ENCODE assay signal across 8 cellular contexts in the genomic region with DNA sequence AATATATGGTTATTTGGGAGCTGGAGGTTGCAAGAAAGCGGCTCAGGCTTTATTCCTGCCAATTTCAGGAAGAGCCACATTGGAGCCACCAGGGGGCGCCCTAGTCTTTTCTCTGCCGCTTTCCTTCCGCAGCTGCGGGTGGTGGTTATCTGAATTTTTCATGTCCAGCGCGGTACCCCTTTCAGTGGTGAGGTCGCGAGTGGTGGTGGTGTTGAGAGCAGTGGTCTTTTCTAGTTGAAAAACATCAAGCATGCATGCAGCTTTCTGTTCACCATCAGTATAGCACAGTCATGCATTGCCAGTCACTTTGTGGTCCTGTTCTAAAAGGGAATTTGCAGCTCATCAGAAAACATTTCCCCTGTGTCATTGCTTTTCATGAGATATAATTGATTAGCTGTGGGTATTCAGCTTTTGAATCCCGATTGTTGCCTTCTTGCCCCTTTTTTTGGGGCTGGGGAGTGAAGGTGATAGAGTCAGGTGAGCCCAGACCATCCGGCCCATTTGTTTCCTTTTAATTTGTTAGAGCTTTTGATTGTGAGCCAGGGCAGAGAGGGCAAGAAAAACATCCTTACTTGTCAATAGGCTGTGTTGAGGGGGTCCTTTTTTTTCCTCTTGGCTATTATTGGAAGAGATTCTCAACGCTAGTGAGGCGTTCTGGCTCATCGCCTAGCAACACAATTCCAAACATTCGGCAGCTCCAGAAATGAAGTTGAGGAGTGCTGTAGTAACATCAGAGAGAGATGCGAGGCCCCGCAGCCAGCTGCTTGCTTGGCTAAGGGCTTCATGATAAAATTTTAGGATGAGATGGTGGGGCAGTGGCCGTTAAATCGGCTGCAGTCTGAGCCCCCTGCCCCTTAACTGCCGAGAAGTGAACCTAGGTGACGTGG.
DNase-seq lines count a peak whose midpoint lies in the region; ATAC-seq and TF ChIP-seq lines count a peak whose summit lies in the region.

No MANE protein-coding gene starts in this region.

- no peaks in the 10 kb centered on the region for H3K9me3 ChIP-seq in BLaER1 treated with 17β-estradiol and CSF1 and Interleukin-3, amounts not matched to agents 10 nM and 100 nM (replicated peaks in 1 of 11)
- H3K9me3 ChIP-seq in OCI-LY7 (ENCODE audit: low read length) (no peaks in the 10 kb centered on the region), esophagus squamous epithelium (no peaks in the 10 kb centered on the region), stomach (no peaks in the 10 kb centered on the region)

- POLR2A ChIA-PET in OCI-LY7 (lab: Charles Lee), result interaction anchor here (0.6 to 1.5 kb wide), 11 partner anchors 10 to 273 kb away, joined by 3 to 5 read pairs (median 3); no protein-coding TSS in a partner anchor

- no peak overlapping the region for H3K4me3 ChIP-seq in BLaER1 treated with 17β-estradiol and CSF1 and Interleukin-3, amounts not matched to agents 10 nM and 100 nM
- H3K4me3 ChIP-seq in HL-60 (replicated peaks; ENCODE audit: insufficient read depth, low read length) (no peak overlapping the region), OCI-LY7 (ENCODE audit: low read depth, low read length, poor library complexity, severe bottlenecking) (no peak overlapping the region), esophagus squamous epithelium (peak overlapping the region in 1 of 4 donors; percentile 42), stomach (peak overlapping the region in 1 of 4 donors; percentile 3)

- DNase-seq in HL-60 (ENCODE audit: low read depth in 1 of 2, low spot score in 1 of 2), result peak; percentile 22 to 49
- DNase-seq in OCI-LY7 (ENCODE audit: low spot score), result peak; percentile 79
- peak; percentile 60 for DNase-seq in activated T-cell treated with anti-CD3 and anti-CD28 coated beads, Interleukin-2, amount 50 U/mL, for 4 hours
- DNase-seq in esophagus squamous epithelium (lab: John Stamatoyannopoulos, UW), result no peak
- DNase-seq in stomach, result peak; percentile 70

- TF ChIP-seq POLR2A in esophagus squamous epithelium (IDR thresholded peaks at IDR 0.05) (no peak), stomach (IDR thresholded peaks at IDR 0.05) (no peak)

- peaks cover 0 to 99% (median 0%) of the 10 kb centered on the region in 11 experiments; a peak in 10 of 22 replicates for H4K20me1 ChIP-seq in BLaER1 treated with 17β-estradiol and CSF1 and Interleukin-3, amounts not matched to agents 10 nM and 100 nM
- no peaks in the 10 kb centered on the region for H4K20me1 ChIP-seq in OCI-LY7 (ENCODE audit: insufficient read depth, low read length)

- H3K9ac ChIP-seq in BLaER1 treated with 17β-estradiol and CSF1 and Interleukin-3, amounts not matched to agents 10 nM and 100 nM, result peak overlapping the region in 1 of 11 experiments; percentile 11; a peak in 2 of 22 replicates

- H2AFZ ChIP-seq in OCI-LY7 (ENCODE audit: low read length), result peak overlapping the region; percentile 3; the same call in 1 of the 2 replicates

- WGBS in esophagus squamous epithelium, 2 donors, result 19 to 34% methylated on average over 20 to 21 of the region's 21 CpGs
- WGBS in stomach, 5 donors, result 31 to 42% (median 37%) methylated on average over 21 of the region's 21 CpGs

- no peaks in the 10 kb centered on the region for H3K27me3 ChIP-seq in BLaER1 treated with 17β-estradiol and CSF1 and Interleukin-3, amounts not matched to agents 10 nM and 100 nM
- H3K27me3 ChIP-seq in HL-60 (ENCODE audit: insufficient read depth, poor library complexity, severe bottlenecking) (no peaks in the 10 kb centered on the region), esophagus squamous epithelium (no peaks in the 10 kb centered on the region), stomach (no peaks in the 10 kb centered on the region)

- peaks cover 0 to 41% (median 0%) of the 10 kb centered on the region in 11 experiments; a peak in 5 of 22 replicates for H3K36me3 ChIP-seq in BLaER1 treated with 17β-estradiol and CSF1 and Interleukin-3, amounts not matched to agents 10 nM and 100 nM
- H3K36me3 ChIP-seq in OCI-LY7 (ENCODE audit: insufficient read depth, low read length), result no peaks in the 10 kb centered on the region
- no peaks in the 10 kb centered on the region for H3K36me3 ChIP-seq in esophagus squamous epithelium
- H3K36me3 ChIP-seq in stomach, result no peaks in the 10 kb centered on the region

- H3K36me3 Mint-ChIP-seq in activated T-cell treated with anti-CD3 and anti-CD28 coated beads, Interleukin-2, amount 50 U/mL, for 4 hours (ENCODE audit: insufficient read depth), result peaks cover 9% of the 10 kb centered on the region
- no peaks in the 10 kb centered on the region for H3K36me3 Mint-ChIP-seq in nephron (ENCODE audit: low read depth)

- no peaks in the 10 kb centered on the region for H3K9me2 ChIP-seq in OCI-LY7 (ENCODE audit: insufficient read depth, low read length)

- no peak overlapping the region for H3K27ac ChIP-seq in BLaER1 treated with 17β-estradiol and CSF1 and Interleukin-3, amounts not matched to agents 10 nM and 100 nM
- H3K27ac ChIP-seq in HL-60 (replicated peaks), result no peak overlapping the region
- H3K27ac ChIP-seq in OCI-LY7 (ENCODE audit: low read depth, low read length, poor library complexity, severe bottlenecking), result no peak overlapping the region
- peak overlapping the region; percentile 1 to 87 (median 50) for H3K27ac ChIP-seq in esophagus squamous epithelium
- H3K27ac ChIP-seq in stomach, result peak overlapping the region in 1 of 5 donors; percentile 47

- TF ChIP-seq CTCF in HL-60 (IDR thresholded peaks at IDR 0.05; ENCODE audit: insufficient read depth, low read length) (peak; percentile 72), OCI-LY7 (conservative IDR thresholded peaks at IDR 0.05; ENCODE audit: low read length) (peak; percentile 100), esophagus squamous epithelium (IDR thresholded peaks at IDR 0.05) (peak; percentile 67 to 91 (median 90)), nephron (IDR thresholded peaks at IDR 0.05; ENCODE audit: unreplicated experiment in 3 of 3) (peak; percentile 90 to 95 (median 94)), stomach (IDR thresholded peaks at IDR 0.05) (peak in 5 of 7 experiments; percentile 65 to 97 (median 78))

- no peaks in the 10 kb centered on the region for H3K27me3 Mint-ChIP-seq in activated T-cell treated with anti-CD3 and anti-CD28 coated beads, Interleukin-2, amount 50 U/mL, for 4 hours (ENCODE audit: low read depth)
- peaks cover 22% of the 10 kb centered on the region for H3K27me3 Mint-ChIP-seq in nephron (ENCODE audit: low read depth)

- peaks cover 28 to 97% (median 76%) of the 10 kb centered on the region in 10 experiments for H3K4me1 ChIP-seq in BLaER1 treated with 17β-estradiol and CSF1 and Interleukin-3, amounts not matched to agents 10 nM and 100 nM
- peaks cover 30% of the 10 kb centered on the region for H3K4me1 ChIP-seq in OCI-LY7 (ENCODE audit: insufficient read depth, low read length, poor library complexity, severe bottlenecking)
- peaks cover 25 to 82% (median 41%) of the 10 kb centered on the region in 3 donors for H3K4me1 ChIP-seq in esophagus squamous epithelium
- peaks cover 30 to 50% (median 40%) of the 10 kb centered on the region in 4 donors for H3K4me1 ChIP-seq in stomach

- no TSS peak for BruUV-seq in OCI-LY7 (replicated peaks; lab: Mats Ljungman, UMichigan)

- peak; percentile 59 to 60 for ATAC-seq in activated T-cell treated with anti-CD3 and anti-CD28 coated beads, Interleukin-2, amount 50 U/mL, for 4 hours
- no peak for ATAC-seq in HG03521 (IDR thresholded peaks at IDR 0.05; ENCODE audit: unreplicated experiment)

- peak overlapping the region; percentile 52 for H3K4me3 Mint-ChIP-seq in activated T-cell treated with anti-CD3 and anti-CD28 coated beads, Interleukin-2, amount 50 U/mL, for 4 hours
- H3K4me3 Mint-ChIP-seq in nephron, result peak overlapping the region in 2 of 3 experiments; percentile 42 to 45

- TF ChIP-seq EP300 in stomach (IDR thresholded peaks at IDR 0.05), result no peak

- H3K79me2 ChIP-seq in OCI-LY7 (ENCODE audit: insufficient read depth, low read depth, low read length), result no peaks in the 10 kb centered on the region

- intact Hi-C loops in OCI-LY7 (cut with micrococcal nuclease; ENCODE audit: unreplicated experiment) (loop anchor here (1.0 to 10.0 kb wide), 5 partner anchors 52 to 722 kb away; no protein-coding TSS in a partner anchor), esophagus squamous epithelium (cut with DNase I) (no loop called here), stomach (cut with DNase I; ENCODE audit: low total_unique reads) (no loop called here)

- peak overlapping the region in 2 of 3 experiments; percentile 26 to 39 for H3K27ac Mint-ChIP-seq in nephron

- H3K9me3 Mint-ChIP-seq in activated T-cell treated with anti-CD3 and anti-CD28 coated beads, Interleukin-2, amount 50 U/mL, for 4 hours, result no peaks in the 10 kb centered on the region
- H3K9me3 Mint-ChIP-seq in nephron, result no peaks in the 10 kb centered on the region

- peaks cover 17% of the 10 kb centered on the region for H3K4me1 Mint-ChIP-seq in activated T-cell treated with anti-CD3 and anti-CD28 coated beads, Interleukin-2, amount 50 U/mL, for 4 hours (ENCODE audit: low read depth)
- peaks cover 65% of the 10 kb centered on the region for H3K4me1 Mint-ChIP-seq in nephron

- peak overlapping the region; percentile 31 to 86 (median 57) for H3K4me2 ChIP-seq in BLaER1 treated with 17β-estradiol and CSF1 and Interleukin-3, amounts not matched to agents 10 nM and 100 nM
- peak overlapping the region; percentile 41 for H3K4me2 ChIP-seq in OCI-LY7 (ENCODE audit: low read length)

- CTCF ChIA-PET in OCI-LY7 (lab: Charles Lee; ENCODE audit: unreplicated experiment), result interaction anchor here (0.9 to 3.5 kb wide), 5 partner anchors 12 to 235 kb away, joined by 3 to 22 read pairs (median 6); no protein-coding TSS in a partner anchor

Comparison
In these comparisons a context has a peak if more than half of its experiments do, and no peak if none do; other contexts are left out.
1. H3K27ac ChIP-seq: peak in esophagus squamous epithelium (4 of 4); none in BLaER1 treated with 17β-estradiol and CSF1 and Interleukin-3, amounts not matched to agents 10 nM and 100 nM (0 of 11), HL-60 (single experiment) and OCI-LY7 (single experiment).
2. Peak in every context shown above with its lines, with median percentiles within 50 percentile points of each other: CTCF ChIP-seq.